ENCODE assay signal across 20 cellular contexts in genomic region chr18:45801396-45802004, GRCh38. TPM values are rescaled to one million over a fixed set of nuclear protein-coding genes. Genes with fewer than 3 reads are reported as not detected.
DNase-seq lines count a peak whose midpoint lies in the region; ATAC-seq, FAIRE-seq and TF ChIP-seq lines count a peak whose summit lies in the region.
"Had no signal": no experiment of that assay in that cellular context is flagged by ENCODE, and none has a peak within 500 bp of the region (broad histone marks: within the 10 kb centered on the region; RNA-seq: fewer than 3 reads in every experiment).

No MANE protein-coding gene starts in this region.

- peak overlapping the region; percentile 38 for H3K9ac ChIP-seq in Loucy (ENCODE audit: low read depth, low read length, poor library complexity, severe bottlenecking)

- 100% methylated on average over 1 of the region's 1 CpG for WGBS in prostate gland
- 85 to 97% (median 92%) methylated on average over 1 of the region's 1 CpG for WGBS in small intestine, 3 donors

- ATAC-seq in GM23338 = no peak
- ATAC-seq: heart right ventricle, right cardiac atrium, Right ventricle myocardium inferior had no signal

- CTCF ChIA-PET in GM10248 (lab: Yijun Ruan, JAX) = no interaction called here

- H3F3A ChIP-seq in Loucy (ENCODE audit: low read depth) = no peaks in the 10 kb centered on the region
- H3F3A ChIP-seq in GM23338 (replicated peaks; ENCODE audit: low read depth) = no peaks in the 10 kb centered on the region

- peaks cover 68% of the 10 kb centered on the region for H3K9me3 Mint-ChIP-seq in GM23338

- intact Hi-C loops in prostate gland (cut with DNase I) (no loop called here), uterus (cut with DNase I; ENCODE audit: low total_unique reads) (no loop called here)

- no peaks in the 10 kb centered on the region for H3K36me3 ChIP-seq in Loucy (ENCODE audit: insufficient read depth, low read length)
- no peaks in the 10 kb centered on the region for H3K36me3 ChIP-seq in bronchial epithelial cell (ENCODE audit: control insufficient read depth, insufficient read depth, low read length)
- H3K36me3 ChIP-seq in prostate gland = no peaks in the 10 kb centered on the region
- no peaks in the 10 kb centered on the region for H3K36me3 ChIP-seq in small intestine (ENCODE audit: control insufficient read depth in 2 of 2, insufficient read depth in 2 of 2, low read length in 2 of 2)
- no peaks in the 10 kb centered on the region; the same call in 1 of the 2 replicates for H3K36me3 ChIP-seq in GM23338 (ENCODE audit: insufficient read depth)
- no peaks in the 10 kb centered on the region for H3K36me3 ChIP-seq in uterus
- H3K36me3 ChIP-seq: heart right ventricle, lower lobe of right lung, tibial artery had no signal

- peaks cover 18% of the 10 kb centered on the region; the same call in 1 of the 2 replicates for H3K9me3 ChIP-seq in Loucy (ENCODE audit: insufficient read depth, low read depth, low read length)
- H3K9me3 ChIP-seq in prostate gland = no peaks in the 10 kb centered on the region
- H3K9me3 ChIP-seq in small intestine (ENCODE audit: control insufficient read depth, low read depth) = no peaks in the 10 kb centered on the region
- peaks cover 0 to 10% of the 10 kb centered on the region in 2 donors for H3K9me3 ChIP-seq in uterus
- H3K9me3 ChIP-seq: tibial artery had no signal

- TF ChIP-seq POLR2A in prostate gland (IDR thresholded peaks at IDR 0.05) (no peak), uterus (IDR thresholded peaks at IDR 0.05) (no peak)

- H4K20me1 ChIP-seq in Loucy (ENCODE audit: insufficient read depth, low read length, poor library complexity, severe bottlenecking) = no peaks in the 10 kb centered on the region
- no peaks in the 10 kb centered on the region for H4K20me1 ChIP-seq in GM23338 (replicated peaks; ENCODE audit: insufficient read depth)

- TF ChIP-seq CTCF in C4-2B (conservative IDR thresholded peaks at IDR 0.05) = no peak
- TF ChIP-seq CTCF in Loucy (conservative IDR thresholded peaks at IDR 0.05; ENCODE audit: low read length) = peak; percentile 30
- TF ChIP-seq CTCF in bronchial epithelial cell (IDR thresholded peaks at IDR 0.05; ENCODE audit: insufficient read depth, low read length, severe bottlenecking) = no peak
- TF ChIP-seq CTCF in prostate gland (IDR thresholded peaks at IDR 0.05) = no peak
- no peak for TF ChIP-seq CTCF in GM10248 (IDR thresholded peaks at IDR 0.05; ENCODE audit: control extremely low read depth, extremely low read depth, low read depth, missing control alignments)
- TF ChIP-seq CTCF in GM23338 (conservative IDR thresholded peaks at IDR 0.05; ENCODE audit: low read depth in 2 of 2) = no peak
- TF ChIP-seq CTCF in uterus (IDR thresholded peaks at IDR 0.05) = no peak

- no peaks in the 10 kb centered on the region for H3K9me2 ChIP-seq in Loucy (replicated peaks; ENCODE audit: low read depth, low read length)
- peaks cover 3% of the 10 kb centered on the region; the same call in 1 of the 2 replicates for H3K9me2 ChIP-seq in GM23338 (ENCODE audit: insufficient read depth)

- H3K36me3 Mint-ChIP-seq in GM23338 (ENCODE audit: low read depth) = peaks cover 64% of the 10 kb centered on the region

- FAIRE-seq in bronchial epithelial cell (lab: Jason Lieb, UNC) (peak; percentile 96), small intestine (lab: Jason Lieb, UNC) (no peak)

- H2AFZ ChIP-seq in Loucy (ENCODE audit: low read length) (no peak overlapping the region), GM23338 (no peak overlapping the region)

- peak; percentile 87 for DNase-seq in bronchial epithelial cell (ENCODE audit: low read depth)
- DNase-seq in prostate gland (ENCODE audit: low spot score) = no peak
- DNase-seq in GM10248 (ENCODE audit: extremely low spot score) = no peak
- no peak for DNase-seq in small intestine
- DNase-seq in GM23338 (ENCODE audit: low spot score) = no peak
- no peak for DNase-seq in uterus
- DNase-seq: activated CD4-positive, alpha-beta T cell treated with anti-CD3 and anti-CD28 coated beads, Interleukin-2, amount 50 U/mL, for 4 hours; effector memory CD4-positive, alpha-beta T cell; heart right ventricle; lower lobe of right lung; NCI-H2029; NCI-H446; right cardiac atrium; stimulated activated naive CD4-positive, alpha-beta T cell; tibial artery had no signal

- H3K4me1 ChIP-seq in Loucy (ENCODE audit: insufficient read depth, low read length, poor library complexity, severe bottlenecking) = peaks cover 24% of the 10 kb centered on the region
- peaks cover 7% of the 10 kb centered on the region for H3K4me1 ChIP-seq in prostate gland (replicated peaks)
- no peaks in the 10 kb centered on the region for H3K4me1 ChIP-seq in small intestine (ENCODE audit: control insufficient read depth in 2 of 2, insufficient read depth in 1 of 2, low read depth in 1 of 2, low read length in 1 of 2)
- H3K4me1 ChIP-seq in GM23338 (ENCODE audit: insufficient read depth) = no peaks in the 10 kb centered on the region
- H3K4me1 ChIP-seq in uterus = no peaks in the 10 kb centered on the region
- H3K4me1 ChIP-seq: lower lobe of right lung had no signal

- POLR2A ChIA-PET in GM10248 (lab: Yijun Ruan, JAX) = no interaction called here

- peak overlapping the region; percentile 54 for H3K4me2 ChIP-seq in Loucy (ENCODE audit: low read depth, low read length, poor library complexity, severe bottlenecking)
- no peak overlapping the region for H3K4me2 ChIP-seq in GM23338

- H3K4me3 ChIP-seq in Loucy (ENCODE audit: low read length, poor library complexity, severe bottlenecking) (peak overlapping the region; percentile 26), bronchial epithelial cell (ENCODE audit: low read depth, low read length) (no peak overlapping the region), prostate gland (no peak overlapping the region), small intestine (ENCODE audit: low read depth in 1 of 2, low read length in 2 of 2) (no peak overlapping the region), GM23338 (no peak overlapping the region), uterus (no peak overlapping the region)
- H3K4me3 ChIP-seq: heart right ventricle, lower lobe of right lung, tibial artery had no signal

- H3K4me1 Mint-ChIP-seq in GM23338 = peaks cover 2% of the 10 kb centered on the region

- H3K27me3 ChIP-seq in Loucy (ENCODE audit: insufficient read depth, low read length, poor library complexity, severe bottlenecking) = no peaks in the 10 kb centered on the region
- H3K27me3 ChIP-seq in bronchial epithelial cell (ENCODE audit: control insufficient read depth, insufficient read depth, low read length) = no peaks in the 10 kb centered on the region
- H3K27me3 ChIP-seq in prostate gland (replicated peaks; ENCODE audit: insufficient read depth) = no peaks in the 10 kb centered on the region
- no peaks in the 10 kb centered on the region for H3K27me3 ChIP-seq in small intestine (ENCODE audit: control insufficient read depth in 2 of 2, insufficient read depth in 2 of 2, low read length in 2 of 2)
- H3K27me3 ChIP-seq in GM23338 (ENCODE audit: insufficient read depth) = no peaks in the 10 kb centered on the region
- H3K27me3 ChIP-seq in uterus = no peaks in the 10 kb centered on the region
- H3K27me3 ChIP-seq: heart right ventricle, tibial artery had no signal

- H3K27ac ChIP-seq in C4-2B (peak overlapping the region; percentile 95), prostate gland (peak overlapping the region; percentile 37 to 75), small intestine (ENCODE audit: low read depth in 1 of 2, low read length in 1 of 2) (no peak overlapping the region), GM23338 (ENCODE audit: low read depth) (no peak overlapping the region), uterus (no peak overlapping the region)
- H3K27ac ChIP-seq: lower lobe of right lung, tibial artery had no signal

- no peaks in the 10 kb centered on the region for H3K79me2 ChIP-seq in Loucy (ENCODE audit: insufficient read depth, low read length)
- H3K79me2 ChIP-seq in GM23338 (replicated peaks; ENCODE audit: insufficient read depth) = no peaks in the 10 kb centered on the region

- H3K27ac Mint-ChIP-seq in GM23338 = no peak overlapping the region

- H3K27me3 Mint-ChIP-seq in GM23338 (ENCODE audit: insufficient read depth, low read depth, poor library complexity) = peaks cover 8% of the 10 kb centered on the region

- H3K4me3 Mint-ChIP-seq in GM23338 = no peak overlapping the region

TF ChIP-seq in GM23338, 12 proteins besides CTCF, POLR2A, EP300 and RAD21:
- no peak for TF ChIP-seq POLR2AphosphoS5 (IDR thresholded peaks at IDR 0.05; ENCODE audit: low read depth)
- TF ChIP-seq REST (IDR thresholded peaks at IDR 0.05; ENCODE audit: unreplicated experiment) = no peak
TF ChIP-seq in GM23338: peak in this region for 0.

RNA-seq across cellular contexts. Expression of gene SIGLEC15, which starts 24.0 kb away (rescaled TPM):
- total RNA-seq in bronchial epithelial cell (0.26 TPM in 1 of 2 replicates, not detected in the other), prostate gland (under 1 TPM in 1 of 2 donors, not detected in 1; 0.91 TPM), uterus (1 to 10 TPM in 1 of 4 donors, not detected in 3; 2.8 TPM)
- polyA plus RNA-seq in small intestine (1 to 10 TPM; 1.4 to 8.6 (median 2.2) TPM), GM23338 (2016; fragmentation: Nextera tagmentation; extraction: Ambion mirVana) (0.29 and 0.35 TPM in 2 replicates)
- 0.31 TPM in 1 of 2 replicates, not detected in the other for total RNA-seq in GM23338 (2014; rRNA removed; shearing (Covaris generic))
- total RNA-seq: G401; Right ventricle myocardium inferior; T-helper 1 cell treated with Interleukin-12 subunit alpha and Interleukin-12 subunit beta and Interleukin-4 antibody, amounts not matched to agents 30 ng/mL and 1 ng/mL, for 36 hours had no signal

Comparison
In these comparisons a context has a peak if more than half of its experiments do, and no peak if none do; other contexts are left out.
1. H3K27ac ChIP-seq: peak in C4-2B (single experiment) and prostate gland (2 of 2); none in small intestine (0 of 2), GM23338 (single experiment) and uterus (0 of 2).